Comparison of ENCODE assay signal across 24 cellular contexts in the genomic region with DNA sequence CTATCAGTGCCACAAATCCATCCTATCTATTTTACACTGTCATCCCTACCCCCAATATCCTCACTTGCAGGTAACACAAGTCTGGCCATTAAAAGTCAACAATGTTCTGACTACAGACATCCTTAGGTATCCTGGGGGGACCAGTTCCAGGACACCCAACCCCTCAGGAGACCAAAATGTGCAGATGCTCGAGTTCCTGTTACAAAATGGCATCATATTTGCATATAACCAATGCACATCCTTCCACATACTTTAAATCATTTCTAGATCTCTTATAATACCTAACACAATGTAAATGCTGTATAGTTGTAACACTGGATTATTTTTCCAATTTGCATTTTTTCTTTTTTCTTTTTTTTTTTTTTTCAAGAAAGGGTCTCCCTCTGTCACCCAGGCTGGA. TPM values are rescaled to one million over a fixed set of nuclear protein-coding genes. Genes with fewer than 3 reads are reported as not detected.
"Had no signal": no experiment of that assay in that cellular context is flagged by ENCODE, and none has a peak within 500 bp of the region (broad histone marks: within the 10 kb centered on the region; RNA-seq: fewer than 3 reads in every experiment).

No MANE protein-coding gene starts in this region.

- H3K27ac Mint-ChIP-seq: natural killer cell treated with Interleukin-12 subunit alpha and Interleukin-12 subunit beta and Interleukin-15 and Interleukin-18, amount 100 ng/mL, for 72 hours; progenitor cell of endocrine pancreas; stimulated activated naive CD8-positive, alpha-beta T cell treated with anti-CD3 and anti-CD28 coated beads, Interleukin-15, Interleukin-2, amounts not matched to agents 100 ng/mL and 50 ng/mL, for 24 hours had no signal

- H3K4me3 Mint-ChIP-seq: effector memory CD8-positive, alpha-beta T cell; natural killer cell treated with Interleukin-12 subunit alpha and Interleukin-12 subunit beta and Interleukin-15 and Interleukin-18, amount 100 ng/mL, for 72 hours; neural crest cell; stimulated activated naive CD8-positive, alpha-beta T cell treated with anti-CD3 and anti-CD28 coated beads, Interleukin-15, Interleukin-2, amounts not matched to agents 100 ng/mL and 50 ng/mL, for 24 hours had no signal

- H3K4me1 Mint-ChIP-seq: neural crest cell had no signal

- H3K9me3 Mint-ChIP-seq: effector memory CD8-positive, alpha-beta T cell; natural killer cell treated with Interleukin-12 subunit alpha and Interleukin-12 subunit beta and Interleukin-15 and Interleukin-18, amount 100 ng/mL, for 72 hours; neural crest cell; stimulated activated naive CD8-positive, alpha-beta T cell treated with anti-CD3 and anti-CD28 coated beads, Interleukin-15, Interleukin-2, amounts not matched to agents 100 ng/mL and 50 ng/mL, for 24 hours had no signal

- ATAC-seq: effector memory CD8-positive, alpha-beta T cell; left colon; left ventricle myocardium superior; lower lobe of right lung; natural killer cell treated with Interleukin-12 subunit alpha and Interleukin-12 subunit beta and Interleukin-15 and Interleukin-18, amount 100 ng/mL, for 72 hours; sciatic nerve; upper lobe of right lung had no signal

- DNase-seq: dermis blood vessel endothelial cell; effector memory CD8-positive, alpha-beta T cell; erythroblast; esophagus squamous epithelium; foreskin melanocyte; glutamatergic neuron; heart right ventricle; hippocampal formation; left colon; left ventricle myocardium superior; lower lobe of right lung; stimulated activated CD4-positive, alpha-beta T cell treated with anti-CD3 and anti-CD28 coated beads, Interleukin-12 subunit alpha, Interleukin-12 subunit beta, amount 100 ng/mL, for 4 hours; stimulated activated CD4-positive, alpha-beta T cell treated with anti-CD3 and anti-CD28 coated beads, Interleukin-1b, Interleukin-23, amount 100 ng/mL, for 48 hours; stimulated activated CD4-positive, alpha-beta T cell treated with anti-CD3 and anti-CD28 coated beads, Interleukin-4, amount 100 ng/mL, for 1 hour; stimulated activated CD8-positive, alpha-beta memory T cell treated with anti-CD3 and anti-CD28 coated beads, Interleukin-4, amount 100 ng/mL, for 48 hours; transverse colon; upper lobe of right lung; uterus had no signal

- H3K27me3 Mint-ChIP-seq: effector memory CD8-positive, alpha-beta T cell; natural killer cell treated with Interleukin-12 subunit alpha and Interleukin-12 subunit beta and Interleukin-15 and Interleukin-18, amount 100 ng/mL, for 72 hours; progenitor cell of endocrine pancreas; stimulated activated naive CD8-positive, alpha-beta T cell treated with anti-CD3 and anti-CD28 coated beads, Interleukin-15, Interleukin-2, amounts not matched to agents 100 ng/mL and 50 ng/mL, for 24 hours had no signal

RNA-seq across cellular contexts. Expression of a gene that starts 6.9 kb away (rescaled TPM):
- total RNA-seq: dermis blood vessel endothelial cell, kidney epithelial cell, left ventricle myocardium superior, neural crest cell, progenitor cell of endocrine pancreas, sciatic nerve had no signal
